22 cellular contexts compared by ENCODE assay signal in the genomic region with DNA sequence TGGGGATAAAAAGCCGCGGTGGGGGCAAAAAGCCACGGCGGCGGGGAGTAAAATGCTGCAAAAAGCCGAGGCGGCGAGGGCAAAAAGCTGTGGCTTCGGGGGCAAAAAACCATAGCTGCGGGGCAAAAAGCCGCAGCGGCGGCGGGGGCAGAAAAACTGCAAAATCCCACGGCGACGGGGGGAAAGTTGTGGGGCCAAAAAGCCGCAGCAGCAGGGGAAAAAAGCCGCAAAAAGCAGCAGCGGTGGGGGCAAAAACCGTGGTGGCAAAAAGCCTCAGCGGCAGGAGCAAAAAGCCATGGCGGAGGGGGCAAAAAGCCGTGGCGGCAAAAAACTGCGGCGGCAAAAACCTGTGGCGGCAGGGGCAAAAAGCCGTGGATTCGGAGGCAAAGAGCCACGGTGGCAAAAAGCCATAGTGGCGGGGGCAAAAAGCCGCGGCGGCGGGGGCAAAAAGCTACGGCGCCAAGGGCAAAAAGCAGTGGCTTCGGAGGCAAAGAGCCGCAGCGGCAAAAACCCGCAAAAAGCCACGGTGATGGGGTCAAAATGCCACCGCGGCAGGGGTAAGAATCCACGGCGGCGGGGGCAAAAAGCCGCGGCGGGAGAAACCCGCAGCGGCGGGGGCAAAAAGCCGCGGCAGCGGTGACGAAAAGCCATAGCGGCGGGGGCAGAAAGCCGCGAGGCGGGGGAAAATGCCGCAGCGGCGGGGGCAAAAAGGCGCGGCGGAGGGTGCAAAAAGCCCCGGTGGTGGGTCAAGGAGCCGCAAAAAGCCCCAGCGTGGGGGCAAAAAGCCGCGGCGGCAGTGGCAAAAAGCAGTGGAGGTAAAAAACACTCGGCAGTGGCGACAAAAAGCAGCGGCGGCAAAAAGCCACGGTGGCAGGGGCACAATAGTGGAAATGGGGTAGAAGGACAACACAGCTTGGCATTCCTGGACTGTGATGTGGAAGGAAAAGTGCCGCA.
DNase-seq lines count a peak whose midpoint lies in the region; ATAC-seq and TF ChIP-seq lines count a peak whose summit lies in the region.
"Had no signal": no experiment of that assay in that cellular context is flagged by ENCODE, and none has a peak within 500 bp of the region (broad histone marks: within the 10 kb centered on the region; RNA-seq: fewer than 3 reads in every experiment).

No MANE protein-coding gene starts in this region.

- TF ChIP-seq CTCF in H9 (conservative IDR thresholded peaks at IDR 0.05) (no peak), parathyroid adenoma (IDR thresholded peaks at IDR 0.05) (no peak)

- WGBS in H9 (ENCODE audit: extremely low coverage, insufficient read length, low lambda C conversion rate) = no CpG with 5 or more reads among the region's 81 CpGs

- H3K18ac ChIP-seq in H9 (ENCODE audit: insufficient read length, low read depth, low read length) = no peak overlapping the region

- no peaks in the 10 kb centered on the region for H3K79me2 ChIP-seq in H9 (ENCODE audit: insufficient read depth, low read length)
- no peaks in the 10 kb centered on the region for H3K79me2 ChIP-seq in parathyroid adenoma

- peak overlapping the region; percentile 60 for H3K27ac Mint-ChIP-seq in activated CD4-positive, alpha-beta T cell treated with anti-CD3 and anti-CD28 coated beads, Interleukin-2, amount 10 ng/mL, durations not matched to agents 7 days and 5 days
- H3K27ac Mint-ChIP-seq in H9 = no peak overlapping the region
- H3K27ac Mint-ChIP-seq in natural killer cell treated with Interleukin-12 subunit alpha and Interleukin-12 subunit beta and Interleukin-15 and Interleukin-18, amount 100 ng/mL, for 72 hours = no peak overlapping the region
- H3K27ac Mint-ChIP-seq: CD14-positive monocyte, HFFc6 had no signal

- DNase-seq in activated CD4-positive, alpha-beta T cell treated with anti-CD3 and anti-CD28 coated beads, Interleukin-2, amount 10 ng/mL, durations not matched to agents 7 days and 5 days = no peak
- DNase-seq in activated CD4-positive, alpha-beta T cell treated with anti-CD3 and anti-CD28 coated beads for 4 hours = no peak
- DNase-seq in AG20443 (ENCODE audit: low spot score) = peak; percentile 3
- DNase-seq in H9 = peak; percentile 14
- no peak for DNase-seq in natural killer cell treated with Interleukin-12 subunit alpha and Interleukin-12 subunit beta and Interleukin-15 and Interleukin-18, amount 100 ng/mL, for 72 hours (ENCODE audit: low spot score)
- DNase-seq in NOMO-1 (lab: John Stamatoyannopoulos, UW; ENCODE audit: unreplicated experiment in 2 of 2) = no peak
- DNase-seq: 8988T, COR-L47, DMS53, GOT3, HFFc6, MG63, NCI-H1092 treated with DMSO at 0.1 percent for 48 hours, NCI-H1694, NCI-H2107, NCI-H226, NCI-H69, SHP77 had no signal

- H3K79me1 ChIP-seq in H9 (ENCODE audit: insufficient read depth, low read depth, low read length, poor library complexity, severe bottlenecking) = no peaks in the 10 kb centered on the region

- H3K4ac ChIP-seq in H9 (ENCODE audit: low read depth, low read length) = no peak overlapping the region

- no peaks in the 10 kb centered on the region for H3K4me1 ChIP-seq in H9 (ENCODE audit: insufficient read depth, low read length)
- no peaks in the 10 kb centered on the region for H3K4me1 ChIP-seq in parathyroid adenoma

- H3K36me3 ChIP-seq in parathyroid adenoma (ENCODE audit: control insufficient read depth, insufficient read depth, low read length) = no peaks in the 10 kb centered on the region
- H3K36me3 ChIP-seq: MG63 had no signal

- CTCF ChIA-PET in activated CD4-positive, alpha-beta T cell treated with anti-CD3 and anti-CD28 coated beads, Interleukin-2, amount 10 ng/mL, durations not matched to agents 7 days and 5 days (lab: Charles Lee) = no interaction called here

- H3K23me2 ChIP-seq in H9 (ENCODE audit: insufficient read length, low read depth, low read length, poor library complexity, severe bottlenecking) = no peaks in the 10 kb centered on the region

- no peak overlapping the region for H3K9ac ChIP-seq in H9 (ENCODE audit: extremely low read depth, insufficient read length, low read length)
- H3K9ac ChIP-seq in parathyroid adenoma = no peak overlapping the region
- H3K9ac ChIP-seq: KMS-11 had no signal

- H3K36me3 Mint-ChIP-seq in activated CD4-positive, alpha-beta T cell treated with anti-CD3 and anti-CD28 coated beads, Interleukin-2, amount 10 ng/mL, durations not matched to agents 7 days and 5 days (ENCODE audit: low read depth) = peaks cover 2% of the 10 kb centered on the region
- H3K36me3 Mint-ChIP-seq in H9 (ENCODE audit: insufficient read depth in 1 of 3, low read depth in 3 of 3) = peaks cover 0 to 14% (median 2%) of the 10 kb centered on the region in 3 experiments; a peak in 5 of 7 replicates
- peaks cover 4% of the 10 kb centered on the region for H3K36me3 Mint-ChIP-seq in natural killer cell treated with Interleukin-12 subunit alpha and Interleukin-12 subunit beta and Interleukin-15 and Interleukin-18, amount 100 ng/mL, for 72 hours

- peaks cover 11% of the 10 kb centered on the region for H3K9me3 Mint-ChIP-seq in activated CD4-positive, alpha-beta T cell treated with anti-CD3 and anti-CD28 coated beads, Interleukin-2, amount 10 ng/mL, durations not matched to agents 7 days and 5 days
- peaks cover 66 to 71% of the 10 kb centered on the region in 2 experiments for H3K9me3 Mint-ChIP-seq in H9
- peaks cover 5% of the 10 kb centered on the region for H3K9me3 Mint-ChIP-seq in natural killer cell treated with Interleukin-12 subunit alpha and Interleukin-12 subunit beta and Interleukin-15 and Interleukin-18, amount 100 ng/mL, for 72 hours

- peak overlapping the region; percentile 11 for H3K4me3 ChIP-seq in parathyroid adenoma (ENCODE audit: low read depth, low read length)
- H3K4me3 ChIP-seq: MG63 had no signal

- H2AFZ ChIP-seq in H9 (ENCODE audit: low read length) = no peak overlapping the region
- no peak overlapping the region for H2AFZ ChIP-seq in parathyroid adenoma

- no peaks in the 10 kb centered on the region for H3K27me3 ChIP-seq in H9 (ENCODE audit: insufficient read depth, low read length)
- no peaks in the 10 kb centered on the region for H3K27me3 ChIP-seq in parathyroid adenoma (ENCODE audit: control insufficient read depth, insufficient read depth, low read length)

- H3K27me3 Mint-ChIP-seq in activated CD4-positive, alpha-beta T cell treated with anti-CD3 and anti-CD28 coated beads, Interleukin-2, amount 10 ng/mL, durations not matched to agents 7 days and 5 days = peaks cover 4% of the 10 kb centered on the region
- H3K27me3 Mint-ChIP-seq in H9 (ENCODE audit: low read depth) = peaks cover 3% of the 10 kb centered on the region; the same call in 1 of the 2 replicates
- H3K27me3 Mint-ChIP-seq in natural killer cell treated with Interleukin-12 subunit alpha and Interleukin-12 subunit beta and Interleukin-15 and Interleukin-18, amount 100 ng/mL, for 72 hours = peaks cover 0 to 4% of the 10 kb centered on the region in 2 donors

- no peak overlapping the region for H4K8ac ChIP-seq in H9 (replicated peaks; ENCODE audit: insufficient read length, low read depth, low read length)

- no peaks in the 10 kb centered on the region for H3K4me1 Mint-ChIP-seq in activated CD4-positive, alpha-beta T cell treated with anti-CD3 and anti-CD28 coated beads, Interleukin-2, amount 10 ng/mL, durations not matched to agents 7 days and 5 days
- no peaks in the 10 kb centered on the region for H3K4me1 Mint-ChIP-seq in H9
- no peaks in the 10 kb centered on the region for H3K4me1 Mint-ChIP-seq in natural killer cell treated with Interleukin-12 subunit alpha and Interleukin-12 subunit beta and Interleukin-15 and Interleukin-18, amount 100 ng/mL, for 72 hours (ENCODE audit: low read depth in 2 of 2)
- H3K4me1 Mint-ChIP-seq: CD14-positive monocyte had no signal

- no peak overlapping the region for H2BK15ac ChIP-seq in H9 (ENCODE audit: low read depth, low read length)

- no peak overlapping the region for H2AK5ac ChIP-seq in H9 (ENCODE audit: insufficient read length, low read length)

- no peak overlapping the region for H2BK12ac ChIP-seq in H9 (ENCODE audit: insufficient read length, low read depth, low read length)

- no peaks in the 10 kb centered on the region for H4K20me1 ChIP-seq in H9 (ENCODE audit: control insufficient read depth, insufficient read depth, insufficient read length)

- ATAC-seq in HG03460 (IDR thresholded peaks at IDR 0.05; ENCODE audit: unreplicated experiment) = no peak
- no peak for ATAC-seq in natural killer cell treated with Interleukin-12 subunit alpha and Interleukin-12 subunit beta and Interleukin-15 and Interleukin-18, amount 100 ng/mL, for 72 hours

- H3K23ac ChIP-seq in H9 (ENCODE audit: insufficient read length, low read depth, low read length) = no peak overlapping the region

- no peak overlapping the region for H3K14ac ChIP-seq in H9 (ENCODE audit: insufficient read depth, low read length)

- POLR2A ChIA-PET in activated CD4-positive, alpha-beta T cell treated with anti-CD3 and anti-CD28 coated beads, Interleukin-2, amount 10 ng/mL, durations not matched to agents 7 days and 5 days (lab: Charles Lee) = no interaction called here

- no peak overlapping the region for H3T11ph ChIP-seq in H9 (ENCODE audit: low read length)

- no peak overlapping the region for H2BK20ac ChIP-seq in H9 (ENCODE audit: low read depth, low read length, poor library complexity, severe bottlenecking)

- H4K5ac ChIP-seq in H9 (ENCODE audit: insufficient read length, low read depth, low read length) = no peak overlapping the region

- peaks cover 22% of the 10 kb centered on the region for H3K9me3 ChIP-seq in H9 (ENCODE audit: control insufficient read depth, low read depth, low read length)
- no peaks in the 10 kb centered on the region for H3K9me3 ChIP-seq in parathyroid adenoma (ENCODE audit: control insufficient read depth, low read length)
- H3K9me3 ChIP-seq: MG63 had no signal

- peak overlapping the region; percentile 44 for H3K4me3 Mint-ChIP-seq in activated CD4-positive, alpha-beta T cell treated with anti-CD3 and anti-CD28 coated beads, Interleukin-2, amount 10 ng/mL, durations not matched to agents 7 days and 5 days
- no peak overlapping the region for H3K4me3 Mint-ChIP-seq in H9
- no peak overlapping the region for H3K4me3 Mint-ChIP-seq in natural killer cell treated with Interleukin-12 subunit alpha and Interleukin-12 subunit beta and Interleukin-15 and Interleukin-18, amount 100 ng/mL, for 72 hours
- H3K4me3 Mint-ChIP-seq: HFFc6 had no signal

- H2BK120ac ChIP-seq in H9 (ENCODE audit: low read depth, low read length, poor library complexity, severe bottlenecking) = no peak overlapping the region

- no peak overlapping the region for H4K91ac ChIP-seq in H9 (ENCODE audit: insufficient read length, low read depth, low read length)

- H3K27ac ChIP-seq in H9 (ENCODE audit: insufficient read length, low read depth, low read length) = no peak overlapping the region
- no peak overlapping the region for H3K27ac ChIP-seq in parathyroid adenoma
- H3K27ac ChIP-seq: KMS-11 had no signal

- no peak overlapping the region for H2BK5ac ChIP-seq in H9 (ENCODE audit: insufficient read length, low read length)

- no peak overlapping the region for H3K4me2 ChIP-seq in H9 (ENCODE audit: insufficient read depth, insufficient read length, low read length)
- peak overlapping the region; percentile 65 for H3K4me2 ChIP-seq in parathyroid adenoma (ENCODE audit: low read length)
- H3K4me2 ChIP-seq: KMS-11 had no signal

- H3K56ac ChIP-seq in H9 (ENCODE audit: insufficient read length, low read depth, low read length) = no peak overlapping the region

Comparison
In these comparisons a context has a peak if more than half of its experiments do, and no peak if none do; other contexts are left out.
1. DNase-seq: peak in AG20443 (single experiment) and H9 (single experiment); none in activated CD4-positive, alpha-beta T cell treated with anti-CD3 and anti-CD28 coated beads, Interleukin-2, amount 10 ng/mL, durations not matched to agents 7 days and 5 days (single experiment), activated CD4-positive, alpha-beta T cell treated with anti-CD3 and anti-CD28 coated beads for 4 hours (0 of 2), natural killer cell treated with Interleukin-12 subunit alpha and Interleukin-12 subunit beta and Interleukin-15 and Interleukin-18, amount 100 ng/mL, for 72 hours (single experiment) and NOMO-1 (0 of 2).